Comparison of ENCODE assay signal across 38 cellular contexts in the genomic region with DNA sequence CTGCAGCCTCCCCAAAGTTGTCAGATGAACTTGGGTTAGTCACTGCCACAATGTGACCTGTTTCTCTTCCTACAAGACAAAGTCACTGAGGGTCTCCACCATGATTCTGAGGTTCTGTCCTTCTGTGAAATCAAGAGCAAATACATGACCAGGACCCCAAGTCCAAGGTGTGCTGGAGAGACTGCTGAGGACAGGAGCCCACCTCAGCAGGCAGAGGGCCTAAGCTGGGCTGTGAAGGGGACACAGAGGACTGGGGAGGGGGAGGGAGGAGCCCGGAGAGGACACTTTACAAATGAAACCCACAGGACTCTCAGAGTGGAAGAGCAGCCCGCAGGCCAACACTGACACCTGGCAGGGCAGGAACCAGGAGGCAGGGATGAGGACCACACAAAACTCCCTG. TPM values are rescaled to one million over a fixed set of nuclear protein-coding genes. Genes with fewer than 3 reads are reported as not detected.
"Had no signal": no experiment of that assay in that cellular context is flagged by ENCODE, and none has a peak within 500 bp of the region (broad histone marks: within the 10 kb centered on the region; RNA-seq: fewer than 3 reads in every experiment).

No MANE protein-coding gene starts in this region.

- DNase-seq: activated B cell treated with CpG ODN at 0.5 μM for 24 hours; activated CD4-positive, alpha-beta memory T cell treated with anti-CD3 and anti-CD28 coated beads for 36 hours; activated CD4-positive, alpha-beta T cell treated with anti-CD3 and anti-CD28 coated beads for 48 hours; activated CD4-positive, alpha-beta T cell treated with anti-CD3 and anti-CD28 coated beads, Interleukin-2, amount 50 U/mL, for 1 hour; activated CD4-positive, alpha-beta T cell treated with anti-CD3 and anti-CD28 coated beads, Interleukin-2, amount 50 U/mL, for 4 hours; activated CD4-positive, CD25-positive, alpha-beta regulatory T cell treated with anti-CD3 and anti-CD28 coated beads, Interleukin-2, amount 50 U/mL, for 72 hours; activated CD8-positive, alpha-beta memory T cell treated with anti-CD3 and anti-CD28 coated beads, Interleukin-2, amount 50 U/mL, for 4 hours; activated CD8-positive, alpha-beta T cell treated with anti-CD3 and anti-CD28 coated beads for 36 hours; activated effector memory CD4-positive, alpha-beta T cell treated with anti-CD3 and anti-CD28 coated beads, Interleukin-2, amount 50 U/mL, for 16 hours; activated gamma-delta T cell treated with Interleukin-2 at 50 U/mL for 16 hours; activated naive CD4-positive, alpha-beta T cell; activated naive CD4-positive, alpha-beta T cell treated with anti-CD3 and anti-CD28 coated beads for 36 hours; activated naive CD4-positive, alpha-beta T cell treated with anti-CD3 and anti-CD28 coated beads, Interleukin-2, amount 50 U/mL, for 16 hours; activated naive CD8-positive, alpha-beta T cell treated with anti-CD3 and anti-CD28 coated beads for 36 hours; activated T-cell treated with anti-CD3 and anti-CD28 coated beads for 4 hours; activated T-cell treated with anti-CD3 and anti-CD28 coated beads, Interleukin-2, amount 50 U/mL, for 1 hour; activated T-cell treated with anti-CD3 and anti-CD28 coated beads, Interleukin-2, amount 50 U/mL, for 4 hours; activated T-cell treated with anti-CD3 and anti-CD28 coated beads, Interleukin-2, amount 50 U/mL, for 72 hours; adrenal gland; amniotic stem cell; aorta; body of pancreas; brain microvascular endothelial cell; central memory CD4-positive, alpha-beta T cell; T-helper 1 cell; T-helper 2 cell; T-helper 9 cell had no signal

- H3K4me1 ChIP-seq: adrenal gland, body of pancreas, breast epithelium had no signal

- H3K9me3 ChIP-seq: adrenal gland, body of pancreas, breast epithelium had no signal

- H3K27me3 ChIP-seq: body of pancreas, brain microvascular endothelial cell, breast epithelium had no signal

- H3K4me3 Mint-ChIP-seq: activated B cell treated with CpG ODN at 0.5 μM for 24 hours; activated CD4-positive, alpha-beta memory T cell treated with anti-CD3 and anti-CD28 coated beads for 36 hours; activated CD8-positive, alpha-beta T cell treated with anti-CD3 and anti-CD28 coated beads for 36 hours; activated naive CD4-positive, alpha-beta T cell treated with anti-CD3 and anti-CD28 coated beads for 36 hours; activated naive CD8-positive, alpha-beta T cell treated with anti-CD3 and anti-CD28 coated beads for 36 hours; activated T-cell treated with anti-CD3 and anti-CD28 coated beads, Interleukin-2, amount 50 U/mL, for 4 hours; activated T-cell treated with anti-CD3 and anti-CD28 coated beads, Interleukin-2, amount 50 U/mL, for 72 hours; activated T-helper 1 cell treated with anti-CD3 and anti-CD28 coated beads, Interleukin-12 subunit alpha, Interleukin-12 subunit beta, Interleukin-2, Interleukin-4 antibody, amounts not matched to agents 30 ng/mL and 10 ng/mL and 1 ng/mL, durations not matched to agents 14 hours and 24 hours and 36 hours; activated T-helper 17 cell treated with anti-CD3 and anti-CD28 coated beads, Interleukin-2, amount 50 U/mL, for 72 hours; T-helper 1 cell treated with Interleukin-12 subunit alpha and Interleukin-12 subunit beta and Interleukin-4 antibody, amounts not matched to agents 30 μg/mL and 1 μg/mL, for 36 hours; T-helper 2 cell treated with Interferon-gamma antibody and Interleukin-4, amounts not matched to agents 5 μg/mL and 100 μg/mL, for 36 hours had no signal

- H3K4me3 ChIP-seq: adrenal gland, body of pancreas, breast epithelium had no signal

- H3K27ac Mint-ChIP-seq: activated B cell treated with CpG ODN at 0.5 μM for 24 hours; activated CD4-positive, alpha-beta memory T cell treated with anti-CD3 and anti-CD28 coated beads for 36 hours; activated CD8-positive, alpha-beta T cell treated with anti-CD3 and anti-CD28 coated beads for 36 hours; activated naive CD4-positive, alpha-beta T cell treated with anti-CD3 and anti-CD28 coated beads for 36 hours; activated naive CD8-positive, alpha-beta T cell treated with anti-CD3 and anti-CD28 coated beads for 36 hours; activated T-cell treated with anti-CD3 and anti-CD28 coated beads, Interleukin-2, amount 50 U/mL, for 72 hours; activated T-helper 1 cell treated with anti-CD3 and anti-CD28 coated beads, Interleukin-12 subunit alpha, Interleukin-12 subunit beta, Interleukin-2, Interleukin-4 antibody, amounts not matched to agents 30 ng/mL and 10 ng/mL and 1 ng/mL, durations not matched to agents 14 hours and 24 hours and 36 hours; activated T-helper 17 cell treated with anti-CD3 and anti-CD28 coated beads, Interleukin-2, amount 50 U/mL, for 72 hours; T-helper 1 cell treated with Interleukin-12 subunit alpha and Interleukin-12 subunit beta and Interleukin-4 antibody, amounts not matched to agents 30 μg/mL and 1 μg/mL, for 36 hours; T-helper 2 cell treated with Interferon-gamma antibody and Interleukin-4, amounts not matched to agents 5 μg/mL and 100 μg/mL, for 36 hours had no signal

- H3K36me3 ChIP-seq: adrenal gland, brain microvascular endothelial cell, breast epithelium had no signal

- H3K4me1 Mint-ChIP-seq: activated B cell treated with CpG ODN at 0.5 μM for 24 hours; activated naive CD8-positive, alpha-beta T cell treated with anti-CD3 and anti-CD28 coated beads for 36 hours; activated T-helper 17 cell treated with anti-CD3 and anti-CD28 coated beads, Interleukin-2, amount 50 U/mL, for 72 hours had no signal

- H3K9me3 Mint-ChIP-seq: activated B cell treated with CpG ODN at 0.5 μM for 24 hours; activated CD4-positive, alpha-beta memory T cell treated with anti-CD3 and anti-CD28 coated beads for 36 hours; activated CD8-positive, alpha-beta T cell treated with anti-CD3 and anti-CD28 coated beads for 36 hours; activated naive CD4-positive, alpha-beta T cell treated with anti-CD3 and anti-CD28 coated beads for 36 hours; activated naive CD4-positive, alpha-beta T cell treated with anti-CD3 and anti-CD28 coated beads, Interleukin-2, amount 50 U/mL, for 72 hours; activated naive CD8-positive, alpha-beta T cell treated with anti-CD3 and anti-CD28 coated beads for 36 hours; activated T-cell treated with anti-CD3 and anti-CD28 coated beads, Interleukin-2, amount 50 U/mL, for 4 hours; activated T-cell treated with anti-CD3 and anti-CD28 coated beads, Interleukin-2, amount 50 U/mL, for 72 hours; activated T-helper 1 cell treated with anti-CD3 and anti-CD28 coated beads, Interleukin-12 subunit alpha, Interleukin-12 subunit beta, Interleukin-2, Interleukin-4 antibody, amounts not matched to agents 30 ng/mL and 10 ng/mL and 1 ng/mL, durations not matched to agents 14 hours and 24 hours and 36 hours; activated T-helper 17 cell treated with anti-CD3 and anti-CD28 coated beads, Interleukin-2, amount 50 U/mL, for 72 hours; T-helper 1 cell treated with Interleukin-12 subunit alpha and Interleukin-12 subunit beta and Interleukin-4 antibody, amounts not matched to agents 30 μg/mL and 1 μg/mL, for 36 hours; T-helper 2 cell treated with Interferon-gamma antibody and Interleukin-4, amounts not matched to agents 5 μg/mL and 100 μg/mL, for 36 hours had no signal

- H3K36me3 Mint-ChIP-seq: activated CD4-positive, alpha-beta memory T cell treated with anti-CD3 and anti-CD28 coated beads for 36 hours; activated naive CD4-positive, alpha-beta T cell treated with anti-CD3 and anti-CD28 coated beads, Interleukin-2, amount 50 U/mL, for 72 hours; activated naive CD8-positive, alpha-beta T cell treated with anti-CD3 and anti-CD28 coated beads for 36 hours had no signal

- H3K27me3 Mint-ChIP-seq: activated CD8-positive, alpha-beta T cell treated with anti-CD3 and anti-CD28 coated beads for 36 hours; activated naive CD8-positive, alpha-beta T cell treated with anti-CD3 and anti-CD28 coated beads for 36 hours had no signal

- H3K27ac ChIP-seq: adrenal gland, body of pancreas, brain microvascular endothelial cell, breast epithelium, VCaP had no signal

- ATAC-seq: activated CD8-positive, alpha-beta T cell treated with anti-CD3 and anti-CD28 coated beads for 36 hours; activated naive CD4-positive, alpha-beta T cell treated with anti-CD3 and anti-CD28 coated beads, Interleukin-2, amount 50 U/mL, for 72 hours; activated T-cell treated with anti-CD3 and anti-CD28 coated beads, Interleukin-2, amount 50 U/mL, for 4 hours; activated T-cell treated with anti-CD3 and anti-CD28 coated beads, Interleukin-2, amount 50 U/mL, for 72 hours; activated T-helper 17 cell treated with anti-CD3 and anti-CD28 coated beads, Interleukin-2, amount 50 U/mL, for 72 hours; body of pancreas had no signal

RNA-seq across cellular contexts. Expression of a gene that starts 3.3 kb away (rescaled TPM):
- total RNA-seq: activated B cell treated with CpG ODN at 0.5 μM for 24 hours; activated CD4-positive, alpha-beta memory T cell treated with anti-CD3 and anti-CD28 coated beads for 36 hours; activated CD8-positive, alpha-beta memory T cell treated with anti-CD3 and anti-CD28 coated beads for 36 hours; activated CD8-positive, alpha-beta T cell treated with anti-CD3 and anti-CD28 coated beads for 36 hours; activated naive CD4-positive, alpha-beta T cell treated with anti-CD3 and anti-CD28 coated beads for 36 hours; activated naive CD4-positive, alpha-beta T cell treated with anti-CD3 and anti-CD28 coated beads, Interleukin-2, amount 50 U/mL, for 72 hours; activated naive CD8-positive, alpha-beta T cell treated with anti-CD3 and anti-CD28 coated beads for 36 hours; activated T-cell treated with anti-CD3 and anti-CD28 coated beads, Interleukin-2, amount 50 U/mL, for 4 hours; activated T-cell treated with anti-CD3 and anti-CD28 coated beads, Interleukin-2, amount 50 U/mL, for 72 hours; activated T-helper 1 cell treated with anti-CD3 and anti-CD28 coated beads, Interleukin-12 subunit alpha, Interleukin-12 subunit beta, Interleukin-2, Interleukin-4 antibody, amounts not matched to agents 30 ng/mL and 10 ng/mL and 1 ng/mL, durations not matched to agents 14 hours and 24 hours and 36 hours; activated T-helper 17 cell treated with anti-CD3 and anti-CD28 coated beads, Interleukin-2, amount 50 U/mL, for 72 hours; adrenal gland; aorta; astrocyte; body of pancreas; breast epithelium; cardiac septum; cerebellum had no signal
- polyA plus RNA-seq: adrenal gland, aorta had no signal

RNA-seq across cellular contexts. Expression of a gene that starts 39.2 kb away (rescaled TPM):
- total RNA-seq: activated B cell treated with CpG ODN at 0.5 μM for 24 hours; activated CD4-positive, alpha-beta memory T cell treated with anti-CD3 and anti-CD28 coated beads for 36 hours; activated CD8-positive, alpha-beta memory T cell treated with anti-CD3 and anti-CD28 coated beads for 36 hours; activated CD8-positive, alpha-beta T cell treated with anti-CD3 and anti-CD28 coated beads for 36 hours; activated naive CD4-positive, alpha-beta T cell treated with anti-CD3 and anti-CD28 coated beads for 36 hours; activated naive CD4-positive, alpha-beta T cell treated with anti-CD3 and anti-CD28 coated beads, Interleukin-2, amount 50 U/mL, for 72 hours; activated naive CD8-positive, alpha-beta T cell treated with anti-CD3 and anti-CD28 coated beads for 36 hours; activated T-cell treated with anti-CD3 and anti-CD28 coated beads, Interleukin-2, amount 50 U/mL, for 4 hours; activated T-helper 1 cell treated with anti-CD3 and anti-CD28 coated beads, Interleukin-12 subunit alpha, Interleukin-12 subunit beta, Interleukin-2, Interleukin-4 antibody, amounts not matched to agents 30 ng/mL and 10 ng/mL and 1 ng/mL, durations not matched to agents 14 hours and 24 hours and 36 hours; adrenal gland; aorta; astrocyte; body of pancreas; breast epithelium; cardiac septum; cerebellum had no signal
- polyA plus RNA-seq: adrenal gland, aorta had no signal

RNA-seq across cellular contexts. Expression of a gene that starts 48.2 kb away (rescaled TPM):
- total RNA-seq: activated CD4-positive, alpha-beta memory T cell treated with anti-CD3 and anti-CD28 coated beads for 36 hours; activated CD8-positive, alpha-beta memory T cell treated with anti-CD3 and anti-CD28 coated beads for 36 hours; activated CD8-positive, alpha-beta T cell treated with anti-CD3 and anti-CD28 coated beads for 36 hours; activated naive CD8-positive, alpha-beta T cell treated with anti-CD3 and anti-CD28 coated beads for 36 hours; activated T-cell treated with anti-CD3 and anti-CD28 coated beads, Interleukin-2, amount 50 U/mL, for 72 hours; activated T-helper 1 cell treated with anti-CD3 and anti-CD28 coated beads, Interleukin-12 subunit alpha, Interleukin-12 subunit beta, Interleukin-2, Interleukin-4 antibody, amounts not matched to agents 30 ng/mL and 10 ng/mL and 1 ng/mL, durations not matched to agents 14 hours and 24 hours and 36 hours had no signal

RNA-seq across cellular contexts. Expression of a gene that starts 50.0 kb away (rescaled TPM):
- total RNA-seq: activated CD8-positive, alpha-beta memory T cell treated with anti-CD3 and anti-CD28 coated beads for 36 hours; activated CD8-positive, alpha-beta T cell treated with anti-CD3 and anti-CD28 coated beads for 36 hours; activated naive CD4-positive, alpha-beta T cell treated with anti-CD3 and anti-CD28 coated beads for 36 hours; activated naive CD4-positive, alpha-beta T cell treated with anti-CD3 and anti-CD28 coated beads, Interleukin-2, amount 50 U/mL, for 72 hours; activated naive CD8-positive, alpha-beta T cell treated with anti-CD3 and anti-CD28 coated beads for 36 hours; activated T-cell treated with anti-CD3 and anti-CD28 coated beads, Interleukin-2, amount 50 U/mL, for 4 hours; activated T-helper 1 cell treated with anti-CD3 and anti-CD28 coated beads, Interleukin-12 subunit alpha, Interleukin-12 subunit beta, Interleukin-2, Interleukin-4 antibody, amounts not matched to agents 30 ng/mL and 10 ng/mL and 1 ng/mL, durations not matched to agents 14 hours and 24 hours and 36 hours; activated T-helper 17 cell treated with anti-CD3 and anti-CD28 coated beads, Interleukin-2, amount 50 U/mL, for 72 hours; adrenal gland; aorta; astrocyte; body of pancreas; breast epithelium; cardiac septum; cerebellum had no signal
- polyA plus RNA-seq: adrenal gland, aorta had no signal
